1 cellular context compared by ENCODE assay signal in the genomic region with DNA sequence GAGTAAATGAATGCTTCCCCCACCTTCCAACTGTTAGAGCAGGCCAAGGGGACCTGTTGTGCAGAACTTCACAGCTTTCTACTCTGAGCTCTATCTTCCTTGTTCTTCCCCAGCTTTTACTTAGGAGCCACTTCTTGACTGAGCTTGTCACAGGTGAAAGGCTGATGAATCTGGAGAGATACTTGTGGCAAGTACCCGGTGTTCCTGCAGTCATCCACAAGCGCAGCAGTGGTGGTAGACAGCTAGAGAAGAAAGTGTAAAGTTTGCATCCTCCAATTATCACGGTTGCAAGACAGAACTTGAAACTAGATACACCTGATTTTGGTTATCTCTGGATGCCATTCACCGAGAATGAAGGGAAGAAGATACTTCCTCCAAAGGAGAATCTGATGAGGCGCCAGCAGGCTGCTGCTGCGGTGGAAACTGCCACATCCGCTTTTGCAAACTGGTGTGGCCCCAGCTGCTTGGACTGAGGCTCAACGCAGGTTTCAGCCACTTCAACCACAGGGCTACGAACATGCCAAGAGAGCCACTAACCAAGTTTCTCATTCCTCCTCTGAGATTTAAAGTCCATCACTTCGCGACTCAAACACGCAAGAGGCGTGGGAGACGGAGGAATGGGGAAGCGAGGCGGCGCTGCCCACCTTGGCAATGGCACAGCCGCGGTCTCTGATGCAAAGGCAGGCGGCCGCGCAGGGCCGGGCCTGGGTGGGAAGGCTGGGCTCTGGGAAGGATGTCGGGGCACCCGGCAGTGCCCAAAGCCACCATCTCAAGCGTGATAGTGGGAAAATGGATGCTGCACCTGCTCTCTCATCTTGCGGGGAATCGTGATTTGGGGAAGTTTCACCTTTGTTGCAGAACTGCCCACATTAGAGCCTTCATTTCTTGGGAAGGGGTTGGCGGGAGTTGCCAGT.
TF ChIP-seq lines count a peak whose summit lies in the region.

No MANE protein-coding gene starts in this region.

TF ChIP-seq in H1, 55 proteins besides CTCF, POLR2A, EP300 and RAD21:
- TF ChIP-seq, protein P1, sequence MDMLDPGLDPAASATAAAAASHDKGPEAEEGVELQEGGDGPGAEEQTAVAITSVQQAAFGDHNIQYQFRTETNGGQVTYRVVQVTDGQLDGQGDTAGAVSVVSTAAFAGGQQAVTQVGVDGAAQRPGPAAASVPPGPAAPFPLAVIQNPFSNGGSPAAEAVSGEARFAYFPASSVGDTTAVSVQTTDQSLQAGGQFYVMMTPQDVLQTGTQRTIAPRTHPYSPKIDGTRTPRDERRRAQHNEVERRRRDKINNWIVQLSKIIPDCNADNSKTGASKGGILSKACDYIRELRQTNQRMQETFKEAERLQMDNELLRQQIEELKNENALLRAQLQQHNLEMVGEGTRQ (IDR thresholded peaks at IDR 0.05; ENCODE audit: low read length), result no peak
- TF ChIP-seq GABPA (IDR thresholded peaks at IDR 0.05; ENCODE audit: borderline replicate concordance, insufficient read depth, low read length) (no peak), KDM5A (IDR thresholded peaks at IDR 0.05; ENCODE audit: low read length) (no peak), SAP30 (IDR thresholded peaks at IDR 0.05; ENCODE audit: insufficient read depth, insufficient replicate concordance, low read length) (no peak), CEBPB (IDR thresholded peaks at IDR 0.05; ENCODE audit: low read depth, low read length) (no peak), EZH2 (IDR thresholded peaks at IDR 0.05; ENCODE audit: low read depth, low read length, severe bottlenecking) (no peak), RNF2 (IDR thresholded peaks at IDR 0.05; ENCODE audit: borderline replicate concordance, low read depth, low read length, missing control alignments, poor library complexity, severe bottlenecking) (no peak), NRF1 (IDR thresholded peaks at IDR 0.05; ENCODE audit: low read depth, low read length) (no peak), SIN3A (conservative IDR thresholded peaks at IDR 0.05 in 1 of 2, IDR thresholded peaks at IDR 0.05 in 1 of 2; ENCODE audit: low read depth in 1 of 2, low read length in 2 of 2) (0 out of 4 replicates have a peak, but pooled peaks of 1 of the 2 experiments have one; percentile 31), MAFK (IDR thresholded peaks at IDR 0.05; ENCODE audit: low read depth, low read length) (no peak), KDM1A (IDR thresholded peaks at IDR 0.05; ENCODE audit: borderline replicate concordance, low read length) (no peak), ASH2L (IDR thresholded peaks at IDR 0.05; ENCODE audit: low read length) (peak; percentile 70), TAF1 (IDR thresholded peaks at IDR 0.05; ENCODE audit: low read depth, low read length) (peak; percentile 22; the same call in 1 of the 2 replicates), ZNF274 (IDR thresholded peaks at IDR 0.05; ENCODE audit: borderline replicate concordance, extremely low read depth, low read length) (no peak), FOSL1 (IDR thresholded peaks at IDR 0.05; ENCODE audit: insufficient read depth, low read depth, low read length) (no peak), SIRT6 (IDR thresholded peaks at IDR 0.05; ENCODE audit: low read length) (no peak), RXRA (IDR thresholded peaks at IDR 0.05; ENCODE audit: insufficient read depth, low read depth, low read length) (no peak), CREB1 (IDR thresholded peaks at IDR 0.05) (no peak), SP2 (IDR thresholded peaks at IDR 0.05; ENCODE audit: low read length) (no peak)
- TF ChIP-seq, protein P2, sequence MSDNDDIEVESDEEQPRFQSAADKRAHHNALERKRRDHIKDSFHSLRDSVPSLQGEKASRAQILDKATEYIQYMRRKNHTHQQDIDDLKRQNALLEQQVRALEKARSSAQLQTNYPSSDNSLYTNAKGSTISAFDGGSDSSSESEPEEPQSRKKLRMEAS (IDR thresholded peaks at IDR 0.05), result 0 out of 2 replicates have a peak, but pooled peaks have one; percentile 26
- TF ChIP-seq, protein P3, sequence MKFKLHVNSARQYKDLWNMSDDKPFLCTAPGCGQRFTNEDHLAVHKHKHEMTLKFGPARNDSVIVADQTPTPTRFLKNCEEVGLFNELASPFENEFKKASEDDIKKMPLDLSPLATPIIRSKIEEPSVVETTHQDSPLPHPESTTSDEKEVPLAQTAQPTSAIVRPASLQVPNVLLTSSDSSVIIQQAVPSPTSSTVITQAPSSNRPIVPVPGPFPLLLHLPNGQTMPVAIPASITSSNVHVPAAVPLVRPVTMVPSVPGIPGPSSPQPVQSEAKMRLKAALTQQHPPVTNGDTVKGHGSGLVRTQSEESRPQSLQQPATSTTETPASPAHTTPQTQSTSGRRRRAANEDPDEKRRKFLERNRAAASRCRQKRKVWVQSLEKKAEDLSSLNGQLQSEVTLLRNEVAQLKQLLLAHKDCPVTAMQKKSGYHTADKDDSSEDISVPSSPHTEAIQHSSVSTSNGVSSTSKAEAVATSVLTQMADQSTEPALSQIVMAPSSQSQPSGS (IDR thresholded peaks at IDR 0.05; ENCODE audit: low read length), result no peak
